28 cellular contexts compared by ENCODE assay signal in genomic region chr4:104365618-104366017, GRCh38.
"Had no signal": no experiment of that assay in that cellular context is flagged by ENCODE, and none has a peak within 500 bp of the region (broad histone marks: within the 10 kb centered on the region; RNA-seq: fewer than 3 reads in every experiment).

No MANE protein-coding gene starts in this region.

- H3K36me3 ChIP-seq: gastrocnemius medialis, heart left ventricle, neutrophil, pancreas, prostate gland, right atrium auricular region, suprapubic skin, transverse colon, vagina had no signal

- H3K4me1 ChIP-seq: gastrocnemius medialis, heart left ventricle, pancreas, prostate gland, right atrium auricular region, suprapubic skin, transverse colon, vagina had no signal

- DNase-seq: dorsolateral prefrontal cortex; effector CD4-positive, alpha-beta T cell; endodermal cell; foreskin fibroblast; gastrocnemius medialis; heart left ventricle; kidney; natural killer cell; pancreas; stimulated activated CD4-positive, alpha-beta T cell treated with anti-CD3 and anti-CD28 coated beads, Interleukin-12 subunit alpha, Interleukin-12 subunit beta, amount 100 ng/mL, for 4 hours; stimulated activated CD4-positive, alpha-beta T cell treated with anti-CD3 and anti-CD28 coated beads, Interleukin-1b, Interleukin-23, amount 100 ng/mL, for 48 hours; stimulated activated CD4-positive, alpha-beta T cell treated with anti-CD3 and anti-CD28 coated beads, Interleukin-4, amount 100 ng/mL, for 1 hour; stimulated activated CD8-positive, alpha-beta memory T cell treated with anti-CD3 and anti-CD28 coated beads, Interleukin-4, amount 100 ng/mL, for 48 hours; stimulated activated naive CD4-positive, alpha-beta T cell; stimulated activated naive CD8-positive, alpha-beta T cell treated with anti-CD3 and anti-CD28 coated beads, Interleukin-15, amount 100 ng/mL, for 72 hours; transverse colon had no signal

- H3K4me2 ChIP-seq: hepatocyte, smooth muscle cell had no signal

- H3K4me3 ChIP-seq: dorsolateral prefrontal cortex, gastrocnemius medialis, heart left ventricle, hepatocyte, lung, pancreas, prostate gland, right atrium auricular region, smooth muscle cell, suprapubic skin, transverse colon, vagina had no signal

- H2AFZ ChIP-seq: hepatocyte had no signal

- H3K27ac ChIP-seq: dorsolateral prefrontal cortex, epithelial cell of prostate, gastrocnemius medialis, heart left ventricle, hepatocyte, neutrophil, pancreas, prostate gland, right atrium auricular region, suprapubic skin, transverse colon, vagina had no signal

- H3K9me3 ChIP-seq: gastrocnemius medialis, neutrophil, pancreas, prostate gland, right atrium auricular region, suprapubic skin, vagina had no signal

- H3K79me2 ChIP-seq: hepatocyte had no signal

- ATAC-seq: esophagus mucosa; gastrocnemius medialis; heart left ventricle; left lobe of liver; natural killer cell; pancreas; sciatic nerve; stimulated activated naive CD8-positive, alpha-beta T cell treated with anti-CD3 and anti-CD28 coated beads, Interleukin-15, amount 100 ng/mL, for 72 hours had no signal

- H3K27me3 ChIP-seq: dorsolateral prefrontal cortex, gastrocnemius medialis, heart left ventricle, hepatocyte, neutrophil, pancreas, right atrium auricular region, suprapubic skin, transverse colon, vagina had no signal
